In the genomic region with DNA sequence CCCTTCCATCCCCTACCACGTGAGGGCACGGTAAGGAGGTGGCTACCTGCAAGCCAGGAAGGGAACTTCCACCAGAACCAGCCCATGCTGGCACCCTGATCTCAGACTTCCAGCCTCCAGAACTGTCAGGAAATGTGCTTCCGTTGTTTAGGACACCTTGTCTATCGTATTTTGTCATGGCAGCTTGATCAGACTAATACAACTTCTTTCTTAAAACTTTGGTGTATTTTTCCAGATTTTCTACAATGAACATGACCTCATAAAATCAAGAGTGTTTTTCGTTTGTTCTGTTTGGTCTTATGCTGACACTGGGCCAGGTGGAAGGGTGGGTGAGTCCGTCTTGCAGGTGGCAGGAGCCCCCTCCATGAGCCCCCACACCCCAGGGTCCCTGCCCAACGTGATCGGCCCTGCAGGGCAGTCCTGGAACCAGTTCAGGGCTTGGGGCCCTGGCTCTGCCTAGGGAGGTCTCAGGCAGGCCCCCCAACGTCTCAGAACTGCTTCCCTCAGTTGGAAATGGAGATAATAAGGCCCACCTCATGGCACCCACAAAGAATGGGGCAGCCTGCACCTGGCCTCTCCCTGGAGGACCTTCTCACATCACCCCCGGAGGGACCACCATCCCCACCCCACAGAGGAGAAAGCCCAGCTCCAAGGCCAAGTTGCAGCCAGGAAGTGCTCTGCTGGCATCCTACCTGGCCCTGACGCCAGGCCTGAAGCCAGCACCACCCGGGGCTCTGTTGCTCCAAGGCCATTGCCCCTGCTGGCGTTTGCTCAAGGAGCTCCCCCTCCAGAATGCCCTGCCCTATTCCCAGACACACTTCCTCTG, we compare ENCODE assay signal across 21 cellular contexts.
"Had no signal": no experiment of that assay in that cellular context is flagged by ENCODE, and none has a peak within 500 bp of the region (broad histone marks: within the 10 kb centered on the region; RNA-seq: fewer than 3 reads in every experiment).

No MANE protein-coding gene starts in this region.

- H3K4me1 ChIP-seq: left lung, lower lobe of right lung, parathyroid adenoma, right atrium auricular region, stomach, tibial artery, uterus had no signal

- FAIRE-seq: keratinocyte had no signal

- H3K79me2 ChIP-seq: parathyroid adenoma had no signal

- H2AFZ ChIP-seq: parathyroid adenoma had no signal

- H3K27me3 ChIP-seq: left lung, neutrophil, right atrium auricular region, stomach, tibial artery, uterus had no signal

- H3K9me3 ChIP-seq: left lung, lower lobe of right lung, neutrophil, right atrium auricular region, stomach, thoracic aorta, tibial artery, uterus had no signal

- H3K27ac ChIP-seq: left lung, lower lobe of right lung, neutrophil, parathyroid adenoma, right atrium auricular region, skin epidermis, stomach, thoracic aorta, tibial artery, uterus had no signal

- H3K36me3 ChIP-seq: left lung, lower lobe of right lung, neutrophil, right atrium auricular region, stomach, thoracic aorta, tibial artery, uterus had no signal

- ATAC-seq: left colon; left lung; lower lobe of right lung; naive thymus-derived CD8-positive, alpha-beta T cell; sciatic nerve; stimulated activated naive B cell treated with anti-CD40 and anti-IgM and Interleukin-4, amounts not matched to agents 10 μg/mL and 1 μg/mL and 100 μg/mL, for 72 hours; stimulated activated naive CD8-positive, alpha-beta T cell treated with anti-CD3 and anti-CD28 coated beads, Interleukin-15, Interleukin-2, amounts not matched to agents 100 U/mL and 50 U/mL, for 24 hours had no signal

- H3K9ac ChIP-seq: parathyroid adenoma had no signal

- DNase-seq: hippocampal formation; kidney glomerular epithelial cell; left colon; left lung; lower lobe of right lung; mammary epithelial cell; mesenchymal stem cell; naive thymus-derived CD8-positive, alpha-beta T cell; occipital lobe; stimulated activated naive B cell treated with anti-CD40 and anti-IgM and Interleukin-4, amounts not matched to agents 10 μg/mL and 1 μg/mL and 100 μg/mL, for 72 hours; stomach; tibial artery; uterus had no signal

- H3K4me3 ChIP-seq: left lung, lower lobe of right lung, right atrium auricular region, skin epidermis, stomach, thoracic aorta, tibial artery, uterus had no signal
